8 cellular contexts compared by ENCODE assay signal in genomic region chr19:1261512-1261862, GRCh38. TPM values are rescaled to one million over a fixed set of nuclear protein-coding genes. Genes with fewer than 3 reads are reported as not detected.
DNase-seq lines count a peak whose midpoint lies in the region; ATAC-seq and TF ChIP-seq lines count a peak whose summit lies in the region.

No MANE protein-coding gene starts in this region.

- H3K4me1 ChIP-seq in heart left ventricle: peaks cover 11 to 81% (median 75%) of the 10 kb centered on the region in 12 donors
- H3K4me1 ChIP-seq in iPS-18a (ENCODE audit: control insufficient read depth, low read depth, low read length): peaks cover 44% of the 10 kb centered on the region

- no peaks in the 10 kb centered on the region for H3K27me3 Mint-ChIP-seq in activated T-helper 1 cell treated with anti-CD3 and anti-CD28 coated beads, Interleukin-12 subunit alpha, Interleukin-12 subunit beta, Interleukin-2, Interleukin-4 antibody, amounts not matched to agents 30 ng/mL and 10 ng/mL and 1 ng/mL, durations not matched to agents 14 hours and 24 hours and 36 hours (ENCODE audit: insufficient read depth)
- H3K27me3 Mint-ChIP-seq in stimulated activated naive B cell treated with anti-CD40 and anti-IgM and Interleukin-4, amounts not matched to agents 10 μg/mL and 1 μg/mL and 100 μg/mL, for 72 hours: no peaks in the 10 kb centered on the region

- H3K36me3 ChIP-seq in heart left ventricle (peaks cover 0 to 25% (median 19%) of the 10 kb centered on the region in 9 donors), iPS-18a (ENCODE audit: control insufficient read depth, low read depth, low read length) (peaks cover 17% of the 10 kb centered on the region)

- H3K36me3 Mint-ChIP-seq in activated T-helper 1 cell treated with anti-CD3 and anti-CD28 coated beads, Interleukin-12 subunit alpha, Interleukin-12 subunit beta, Interleukin-2, Interleukin-4 antibody, amounts not matched to agents 30 ng/mL and 10 ng/mL and 1 ng/mL, durations not matched to agents 14 hours and 24 hours and 36 hours (ENCODE audit: low read depth): peaks cover 21% of the 10 kb centered on the region
- peaks cover 21 to 34% of the 10 kb centered on the region in 2 donors for H3K36me3 Mint-ChIP-seq in stimulated activated naive B cell treated with anti-CD40 and anti-IgM and Interleukin-4, amounts not matched to agents 10 μg/mL and 1 μg/mL and 100 μg/mL, for 72 hours

- 23 to 31% (median 26%) methylated on average over 16 of the region's 16 CpGs for WGBS in heart left ventricle, 4 donors

- peak overlapping the region; percentile 61 for H3K9ac ChIP-seq in iPS-18a (ENCODE audit: low read length)

- no peak for ATAC-seq in heart left ventricle
- ATAC-seq in stimulated activated naive B cell treated with anti-CD40 and anti-IgM and Interleukin-4, amounts not matched to agents 10 μg/mL and 1 μg/mL and 100 μg/mL, for 72 hours (replicated peaks): no peak
- ATAC-seq in HG03520 (IDR thresholded peaks at IDR 0.05; ENCODE audit: unreplicated experiment): no peak

- no peak for TF ChIP-seq POLR2A in heart left ventricle (IDR thresholded peaks at IDR 0.05)

- H3K4me3 ChIP-seq in heart left ventricle (peak overlapping the region; percentile 40 to 82 (median 72)), iPS-18a (ENCODE audit: low read length) (peak overlapping the region; percentile 63)

- H3K9me3 ChIP-seq in heart left ventricle: no peaks in the 10 kb centered on the region
- no peaks in the 10 kb centered on the region for H3K9me3 ChIP-seq in iPS-18a (ENCODE audit: control insufficient read depth, low read depth, low read length)

- DNase-seq in heart left ventricle: peak in 2 of 5 donors; percentile 36 to 40
- no peak for DNase-seq in cardiac septum (ENCODE audit: low spot score)
- DNase-seq in activated T-helper 1 cell treated with anti-CD3 and anti-CD28 coated beads, Interleukin-12 subunit alpha, Interleukin-12 subunit beta, Interleukin-2, Interleukin-4 antibody, amounts not matched to agents 30 ng/mL and 10 ng/mL and 1 ng/mL, durations not matched to agents 14 hours and 24 hours and 36 hours (ENCODE audit: low spot score): no peak
- DNase-seq in stimulated activated naive B cell treated with anti-CD40 and anti-IgM and Interleukin-4, amounts not matched to agents 10 μg/mL and 1 μg/mL and 100 μg/mL, for 72 hours: no peak
- DNase-seq in SW480 (ENCODE audit: low spot score): no peak
- DNase-seq in AG08395 (ENCODE audit: low spot score): no peak

- intact Hi-C loops in heart left ventricle (cut with DNase I) (no loop called here), cardiac septum (cut with DNase I) (no loop called here)
- intact Hi-C loops in activated T-helper 1 cell treated with anti-CD3 and anti-CD28 coated beads, Interleukin-12 subunit alpha, Interleukin-12 subunit beta, Interleukin-2, Interleukin-4 antibody, amounts not matched to agents 30 ng/mL and 10 ng/mL and 1 ng/mL, durations not matched to agents 14 hours and 24 hours and 36 hours (cut with micrococcal nuclease): loop anchor here (1.0 kb wide), 1 partner anchor 8 kb away; the partner anchor contains the start of gene CIRBP

- TF ChIP-seq CTCF in heart left ventricle (IDR thresholded peaks at IDR 0.05): peak in 1 of 12 donors; percentile 24

- peak overlapping the region; percentile 93 for H3K27ac Mint-ChIP-seq in activated T-helper 1 cell treated with anti-CD3 and anti-CD28 coated beads, Interleukin-12 subunit alpha, Interleukin-12 subunit beta, Interleukin-2, Interleukin-4 antibody, amounts not matched to agents 30 ng/mL and 10 ng/mL and 1 ng/mL, durations not matched to agents 14 hours and 24 hours and 36 hours
- peak overlapping the region; percentile 98 for H3K27ac Mint-ChIP-seq in stimulated activated naive B cell treated with anti-CD40 and anti-IgM and Interleukin-4, amounts not matched to agents 10 μg/mL and 1 μg/mL and 100 μg/mL, for 72 hours

- H3K27ac ChIP-seq in heart left ventricle: peak overlapping the region; percentile 64 to 100 (median 96)
- H3K27ac ChIP-seq in iPS-18a (ENCODE audit: low read length): peak overlapping the region; percentile 55

- H3K9me3 Mint-ChIP-seq in activated T-helper 1 cell treated with anti-CD3 and anti-CD28 coated beads, Interleukin-12 subunit alpha, Interleukin-12 subunit beta, Interleukin-2, Interleukin-4 antibody, amounts not matched to agents 30 ng/mL and 10 ng/mL and 1 ng/mL, durations not matched to agents 14 hours and 24 hours and 36 hours: no peaks in the 10 kb centered on the region
- no peaks in the 10 kb centered on the region for H3K9me3 Mint-ChIP-seq in stimulated activated naive B cell treated with anti-CD40 and anti-IgM and Interleukin-4, amounts not matched to agents 10 μg/mL and 1 μg/mL and 100 μg/mL, for 72 hours

- H3K27me3 ChIP-seq in heart left ventricle: no peaks in the 10 kb centered on the region
- no peaks in the 10 kb centered on the region for H3K27me3 ChIP-seq in iPS-18a (ENCODE audit: control insufficient read depth, insufficient read depth, low read length)

- peak overlapping the region; percentile 87 for H3K4me3 Mint-ChIP-seq in activated T-helper 1 cell treated with anti-CD3 and anti-CD28 coated beads, Interleukin-12 subunit alpha, Interleukin-12 subunit beta, Interleukin-2, Interleukin-4 antibody, amounts not matched to agents 30 ng/mL and 10 ng/mL and 1 ng/mL, durations not matched to agents 14 hours and 24 hours and 36 hours
- H3K4me3 Mint-ChIP-seq in stimulated activated naive B cell treated with anti-CD40 and anti-IgM and Interleukin-4, amounts not matched to agents 10 μg/mL and 1 μg/mL and 100 μg/mL, for 72 hours: peak overlapping the region; percentile 92 to 97

- peaks cover 41% of the 10 kb centered on the region for H3K4me1 Mint-ChIP-seq in activated T-helper 1 cell treated with anti-CD3 and anti-CD28 coated beads, Interleukin-12 subunit alpha, Interleukin-12 subunit beta, Interleukin-2, Interleukin-4 antibody, amounts not matched to agents 30 ng/mL and 10 ng/mL and 1 ng/mL, durations not matched to agents 14 hours and 24 hours and 36 hours (ENCODE audit: low read depth)
- peaks cover 58 to 85% of the 10 kb centered on the region in 2 donors for H3K4me1 Mint-ChIP-seq in stimulated activated naive B cell treated with anti-CD40 and anti-IgM and Interleukin-4, amounts not matched to agents 10 μg/mL and 1 μg/mL and 100 μg/mL, for 72 hours

RNA-seq across cellular contexts. Expression of gene CIRBP, which starts 7.6 kb away (rescaled TPM):
- total RNA-seq in heart left ventricle (100 to 1,000 TPM; 149 to 425 (median 269) TPM), cardiac septum (318 TPM)
- polyA plus RNA-seq in heart left ventricle: 100 to 1,000 TPM; 217 to 282 TPM
- total RNA-seq in activated T-helper 1 cell treated with anti-CD3 and anti-CD28 coated beads, Interleukin-12 subunit alpha, Interleukin-12 subunit beta, Interleukin-2, Interleukin-4 antibody, amounts not matched to agents 30 ng/mL and 10 ng/mL and 1 ng/mL, durations not matched to agents 14 hours and 24 hours and 36 hours: 245 and 256 TPM in 2 replicates

RNA-seq across cellular contexts. Expression of gene MIDN, which starts 13.1 kb away (rescaled TPM):
- total RNA-seq in heart left ventricle (100 to 1,000 TPM in 1 of 9 donors, 10 to 100 TPM in 8; 25.8 to 115 (median 60.5) TPM), cardiac septum (97.5 TPM)
- 10 to 100 TPM; 31.5 to 33.6 TPM for polyA plus RNA-seq in heart left ventricle
- 87.6 and 91.6 TPM in 2 replicates for total RNA-seq in activated T-helper 1 cell treated with anti-CD3 and anti-CD28 coated beads, Interleukin-12 subunit alpha, Interleukin-12 subunit beta, Interleukin-2, Interleukin-4 antibody, amounts not matched to agents 30 ng/mL and 10 ng/mL and 1 ng/mL, durations not matched to agents 14 hours and 24 hours and 36 hours

RNA-seq across cellular contexts. Expression of gene FAM174C, which starts 13.8 kb away (rescaled TPM):
- total RNA-seq in heart left ventricle (10 to 100 TPM; 11.6 to 46.7 (median 18.7) TPM), cardiac septum (20.0 TPM)
- polyA plus RNA-seq in heart left ventricle: 10 to 100 TPM; 23.8 to 56.4 TPM
- 119 and 128 TPM in 2 replicates for total RNA-seq in activated T-helper 1 cell treated with anti-CD3 and anti-CD28 coated beads, Interleukin-12 subunit alpha, Interleukin-12 subunit beta, Interleukin-2, Interleukin-4 antibody, amounts not matched to agents 30 ng/mL and 10 ng/mL and 1 ng/mL, durations not matched to agents 14 hours and 24 hours and 36 hours

RNA-seq across cellular contexts. Expression of gene ATP5F1D, which starts 19.9 kb away (rescaled TPM):
- total RNA-seq in heart left ventricle (100 to 1,000 TPM; 201 to 584 (median 450) TPM), cardiac septum (486 TPM)
- polyA plus RNA-seq in heart left ventricle: 1,000 to 10,000 TPM in 1 of 2 donors, 100 to 1,000 TPM in 1; 459 to 1,034 TPM
- total RNA-seq in activated T-helper 1 cell treated with anti-CD3 and anti-CD28 coated beads, Interleukin-12 subunit alpha, Interleukin-12 subunit beta, Interleukin-2, Interleukin-4 antibody, amounts not matched to agents 30 ng/mL and 10 ng/mL and 1 ng/mL, durations not matched to agents 14 hours and 24 hours and 36 hours: 234 and 239 TPM in 2 replicates

RNA-seq across cellular contexts. Expression of gene CBARP, which starts 23.7 kb away (rescaled TPM):
- total RNA-seq in heart left ventricle: 1 to 10 TPM in 6 of 9 donors, under 1 TPM in 3; 0.60 to 2.2 (median 1.8) TPM
- 1 to 10 TPM; 1.0 to 1.6 TPM for polyA plus RNA-seq in heart left ventricle
- 1.9 TPM for total RNA-seq in cardiac septum
- 1.5 and 1.8 TPM in 2 replicates for total RNA-seq in activated T-helper 1 cell treated with anti-CD3 and anti-CD28 coated beads, Interleukin-12 subunit alpha, Interleukin-12 subunit beta, Interleukin-2, Interleukin-4 antibody, amounts not matched to agents 30 ng/mL and 10 ng/mL and 1 ng/mL, durations not matched to agents 14 hours and 24 hours and 36 hours
